In the genomic region with DNA sequence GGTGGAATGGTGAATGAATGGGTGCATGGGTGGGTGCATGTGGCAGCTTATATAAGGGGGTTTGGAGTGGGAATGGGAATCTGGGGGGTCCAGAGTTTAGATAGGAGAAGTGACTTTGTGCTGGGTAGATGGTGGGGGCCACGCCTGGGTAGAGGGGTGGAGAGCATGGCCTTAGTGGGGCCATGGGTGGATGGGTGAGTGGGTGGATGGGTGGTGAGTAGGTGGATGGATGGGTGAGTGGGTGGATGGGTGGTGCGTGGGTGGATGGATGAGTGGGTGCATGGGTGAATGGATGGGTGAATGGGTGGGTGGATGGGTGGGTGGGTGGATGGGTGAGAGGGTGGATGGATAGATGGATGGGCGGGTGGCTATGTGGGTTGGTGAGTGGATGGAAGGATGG, we compare ENCODE assay signal across 15 cellular contexts. TPM values are rescaled to one million over a fixed set of nuclear protein-coding genes. Genes with fewer than 3 reads are reported as not detected.
"Had no signal": no experiment of that assay in that cellular context is flagged by ENCODE, and none has a peak within 500 bp of the region (broad histone marks: within the 10 kb centered on the region; RNA-seq: fewer than 3 reads in every experiment).

No MANE protein-coding gene starts in this region.

- H3K27ac Mint-ChIP-seq: activated naive CD8-positive, alpha-beta T cell treated with anti-CD3 and anti-CD28 coated beads for 36 hours; naive thymus-derived CD8-positive, alpha-beta T cell; T-helper 17 cell had no signal

- ATAC-seq: left cardiac atrium; naive thymus-derived CD8-positive, alpha-beta T cell; stimulated activated naive CD8-positive, alpha-beta T cell treated with anti-CD3 and anti-CD28 coated beads, Interleukin-15, Interleukin-2, amounts not matched to agents 100 U/mL and 50 U/mL, for 24 hours; T-helper 17 cell had no signal

- H3K4me3 Mint-ChIP-seq: activated naive CD8-positive, alpha-beta T cell treated with anti-CD3 and anti-CD28 coated beads for 36 hours; naive thymus-derived CD8-positive, alpha-beta T cell; T-helper 17 cell had no signal

- H3K27me3 Mint-ChIP-seq: activated naive CD8-positive, alpha-beta T cell treated with anti-CD3 and anti-CD28 coated beads for 36 hours; naive thymus-derived CD8-positive, alpha-beta T cell had no signal

- DNase-seq: activated CD4-positive, alpha-beta T cell treated with anti-CD3 and anti-CD28 coated beads, Interleukin-2, amount 50 U/mL, for 48 hours; activated gamma-delta T cell treated with Interleukin-2 at 50 U/mL for 16 hours; activated naive CD8-positive, alpha-beta T cell treated with anti-CD3 and anti-CD28 coated beads for 36 hours; activated T-cell treated with anti-CD3 and anti-CD28 coated beads, Interleukin-2, amount 50 U/mL, for 48 hours; amniotic stem cell; foreskin fibroblast; left cardiac atrium; mesendoderm; sigmoid colon; stimulated activated naive CD8-positive, alpha-beta T cell treated with anti-CD3 and anti-CD28 coated beads, Interleukin-15, Interleukin-2, amounts not matched to agents 100 U/mL and 50 U/mL, for 24 hours; substantia nigra; T-helper 17 cell had no signal

- H3K9me3 Mint-ChIP-seq: activated naive CD8-positive, alpha-beta T cell treated with anti-CD3 and anti-CD28 coated beads for 36 hours; naive thymus-derived CD8-positive, alpha-beta T cell had no signal

- H3K36me3 Mint-ChIP-seq: activated naive CD8-positive, alpha-beta T cell treated with anti-CD3 and anti-CD28 coated beads for 36 hours; naive thymus-derived CD8-positive, alpha-beta T cell had no signal

RNA-seq across cellular contexts. Expression of gene GPR17, which starts 56.6 kb away (rescaled TPM):
- total RNA-seq: activated naive CD8-positive, alpha-beta T cell treated with anti-CD3 and anti-CD28 coated beads for 36 hours; hepatocyte; naive thymus-derived CD8-positive, alpha-beta T cell; renal cortical epithelial cell; T-helper 17 cell had no signal
